ENCODE assay signal across 9 cellular contexts in the genomic region with DNA sequence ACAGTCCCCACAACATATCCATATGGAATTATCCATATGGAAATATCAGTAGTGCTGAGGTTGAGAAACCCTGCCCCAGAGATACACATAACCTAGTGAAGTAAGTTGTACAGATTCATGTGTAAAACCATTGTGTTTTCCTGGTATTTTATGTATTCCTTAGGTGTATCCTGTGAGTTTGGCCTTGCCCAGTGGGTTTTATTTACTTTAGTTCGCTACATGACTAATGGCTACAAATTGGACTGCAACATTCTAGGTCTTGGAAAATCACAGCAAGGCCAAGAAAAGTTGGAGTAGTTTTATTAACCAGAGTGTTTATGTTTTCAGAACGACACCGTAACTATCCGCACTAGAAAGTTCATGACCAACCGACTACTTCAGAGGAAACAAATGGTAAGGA. TPM values are rescaled to one million over a fixed set of nuclear protein-coding genes. Genes with fewer than 3 reads are reported as not detected.
A peak's percentile ranks its signal among the peaks of the same experiment; 100 is the strongest.
DNase-seq lines count a peak whose midpoint lies in the region; ATAC-seq and TF ChIP-seq lines count a peak whose summit lies in the region.
"Had no signal": no experiment of that assay in that cellular context is flagged by ENCODE, and none has a peak within 500 bp of the region (broad histone marks: within the 10 kb centered on the region; RNA-seq: fewer than 3 reads in every experiment).

No MANE protein-coding gene starts in this region.

- H3K9me3 Mint-ChIP-seq in MCF 10A (ENCODE audit: unreplicated experiment): no peaks in the 10 kb centered on the region
- no peaks in the 10 kb centered on the region for H3K9me3 Mint-ChIP-seq in mesothelial cell of epicardium

- peaks cover 61% of the 10 kb centered on the region for H3K36me3 Mint-ChIP-seq in MCF 10A (ENCODE audit: insufficient read depth, unreplicated experiment)
- H3K36me3 Mint-ChIP-seq in mesothelial cell of epicardium: peaks cover 29% of the 10 kb centered on the region

- H3K4me1 ChIP-seq in A673 (ENCODE audit: insufficient read depth, low read length, poor library complexity, severe bottlenecking) (peaks cover 43% of the 10 kb centered on the region), HUES48 (ENCODE audit: control insufficient read depth, insufficient read depth, low read length) (peaks cover 52% of the 10 kb centered on the region)

- H3K27ac ChIP-seq in A673 (ENCODE audit: low read depth, low read length, poor library complexity, severe bottlenecking) (peak overlapping the region; percentile 74), HUES48 (ENCODE audit: low read depth, low read length) (peak overlapping the region; percentile 91)

- intact Hi-C loops in A673 (cut with micrococcal nuclease; ENCODE audit: unreplicated experiment): no loop called here
- intact Hi-C loops in MCF 10A (cut with micrococcal nuclease): loop anchor here (10.0 kb wide), 1 partner anchor 870 kb away; no protein-coding TSS in a partner anchor

- H3K27me3 ChIP-seq in A673 (replicated peaks; ENCODE audit: insufficient read depth, low read depth, low read length, poor library complexity): no peaks in the 10 kb centered on the region
- no peaks in the 10 kb centered on the region for H3K27me3 ChIP-seq in HUES48 (ENCODE audit: control insufficient read depth, insufficient read depth, low read length)

- no peak for ATAC-seq in HG02870 (IDR thresholded peaks at IDR 0.05; ENCODE audit: unreplicated experiment)
- no peak for ATAC-seq in GM18909 (IDR thresholded peaks at IDR 0.05; ENCODE audit: poor library complexity, unreplicated experiment)

- H3K36me3 ChIP-seq in A673 (ENCODE audit: insufficient read depth, low read length, poor library complexity, severe bottlenecking): peaks cover 52% of the 10 kb centered on the region
- H3K36me3 ChIP-seq in HUES48 (ENCODE audit: control insufficient read depth, insufficient read depth, low read length): peaks cover 56% of the 10 kb centered on the region

- H3K9ac ChIP-seq in HUES48 (ENCODE audit: low read depth, low read length): peak overlapping the region; percentile 93

- BruUV-seq in A673 (replicated peaks; lab: Mats Ljungman, UMichigan): no TSS peak
- BruUV-seq in MCF 10A (replicated peaks; lab: Mats Ljungman, UMichigan): no TSS peak

- peak overlapping the region; percentile 81 for H3K4me3 ChIP-seq in A673 (ENCODE audit: low read depth, low read length, poor library complexity, severe bottlenecking)
- H3K4me3 ChIP-seq in HUES48 (ENCODE audit: low read depth, low read length): peak overlapping the region; percentile 100

- peak overlapping the region; percentile 77 for H3K27ac Mint-ChIP-seq in MCF 10A (ENCODE audit: low read depth, unreplicated experiment)
- peak overlapping the region; percentile 77 for H3K27ac Mint-ChIP-seq in mesothelial cell of epicardium

- POLR2A ChIA-PET in A673 (lab: Charles Lee; ENCODE audit: low non-redundant PET): no interaction called here
- POLR2A ChIA-PET in MCF 10A (lab: Yijun Ruan, JAX): interaction anchor here (2.8 kb wide), 1 partner anchor 11 kb away, joined by 17 read pairs; no protein-coding TSS in a partner anchor

- no peak for DNase-seq in A673 (ENCODE audit: low spot score)
- DNase-seq in MCF 10A (ENCODE audit: unreplicated experiment): no peak
- no peak for DNase-seq in mesothelial cell of epicardium (ENCODE audit: low spot score in 2 of 2, unreplicated experiment in 2 of 2)
- no peak for DNase-seq in central memory CD4-positive, alpha-beta T cell
- DNase-seq in GM19238 (ENCODE audit: insufficient read length, low spot score): no peak
- DNase-seq: activated CD4-positive, alpha-beta T cell treated with anti-CD3 and anti-CD28 coated beads, Interleukin-2, amount 50 U/mL, for 1 hour had no signal

- no peaks in the 10 kb centered on the region for H3K9me3 ChIP-seq in A673 (ENCODE audit: low read depth, low read length, poor library complexity, severe bottlenecking)
- no peaks in the 10 kb centered on the region for H3K9me3 ChIP-seq in HUES48 (ENCODE audit: control insufficient read depth, insufficient read depth, low read length)

- CTCF ChIA-PET in A673 (lab: Charles Lee) (no interaction called here), MCF 10A (lab: Yijun Ruan, JAX) (interaction anchor here (0.6 kb wide), 1 partner anchor 175 kb away, joined by 3 read pairs; no protein-coding TSS in a partner anchor)

- TF ChIP-seq CTCF in A673 (conservative IDR thresholded peaks at IDR 0.05; ENCODE audit: low read depth, low read length) (no peak), MCF 10A (IDR thresholded peaks at IDR 0.05; ENCODE audit: unreplicated experiment) (no peak), mesothelial cell of epicardium (IDR thresholded peaks at IDR 0.05; ENCODE audit: unreplicated experiment) (no peak)

- H3K27me3 Mint-ChIP-seq in MCF 10A (ENCODE audit: insufficient read depth, unreplicated experiment) (no peaks in the 10 kb centered on the region), mesothelial cell of epicardium (ENCODE audit: low read depth) (no peaks in the 10 kb centered on the region)

- H3K4me3 Mint-ChIP-seq in MCF 10A (ENCODE audit: unreplicated experiment) (peak overlapping the region; percentile 84), mesothelial cell of epicardium (peak overlapping the region; percentile 95)

- H3K4me1 Mint-ChIP-seq in MCF 10A (ENCODE audit: insufficient read depth, unreplicated experiment) (peaks cover 27% of the 10 kb centered on the region), mesothelial cell of epicardium (peaks cover 43% of the 10 kb centered on the region)

RNA-seq across cellular contexts. Expression of a gene that starts 1.4 kb away (rescaled TPM):
- total RNA-seq in A673 (2021): 1,384 and 1,553 TPM in 2 replicates
- 2,215 and 2,288 TPM in 2 replicates for total RNA-seq in MCF 10A (2022)
- 1,414 to 1,482 TPM (median 1,481 TPM) in 3 replicates for total RNA-seq in mesothelial cell of epicardium

RNA-seq across cellular contexts. Expression of a gene that starts 5.7 kb away (rescaled TPM):
- total RNA-seq in A673 (2021): 27.3 and 27.8 TPM in 2 replicates
- 19.1 and 19.8 TPM in 2 replicates for total RNA-seq in MCF 10A (2022)
- total RNA-seq in mesothelial cell of epicardium: 23.7 to 24.5 TPM (median 23.9 TPM) in 3 replicates
